In genomic region chr4:87949961-87950360, GRCh38 we compare ENCODE assay signal across 10 cellular contexts. TPM values are rescaled to one million over a fixed set of nuclear protein-coding genes. Genes with fewer than 3 reads are reported as not detected.
A peak's percentile ranks its signal among the peaks of the same experiment; 100 is the strongest.
DNase-seq lines count a peak whose midpoint lies in the region; ATAC-seq and TF ChIP-seq lines count a peak whose summit lies in the region.
"Had no signal": no experiment of that assay in that cellular context is flagged by ENCODE, and none has a peak within 500 bp of the region (broad histone marks: within the 10 kb centered on the region; RNA-seq: fewer than 3 reads in every experiment).

No MANE protein-coding gene starts in this region.

- H3K14ac ChIP-seq in mesenchymal stem cell (ENCODE audit: low read length in 2 of 2) = no peak overlapping the region

- H3K4me1 ChIP-seq in colonic mucosa (no peaks in the 10 kb centered on the region), mesenchymal stem cell (ENCODE audit: control insufficient read depth, insufficient read depth, low read depth, low read length) (peaks cover 7% of the 10 kb centered on the region)
- H3K4me1 ChIP-seq: Peyer's patch had no signal

- no peak overlapping the region for H3K18ac ChIP-seq in mesenchymal stem cell (ENCODE audit: low read depth in 1 of 2, low read length in 2 of 2)

- no peak overlapping the region for H2AFZ ChIP-seq in mesenchymal stem cell (ENCODE audit: low read depth, low read length)

- H3K4me3 ChIP-seq in colonic mucosa (no peak overlapping the region), mesenchymal stem cell (ENCODE audit: insufficient read depth in 1 of 2, low read depth in 1 of 2, low read length in 2 of 2) (no peak overlapping the region)
- H3K4me3 ChIP-seq: Peyer's patch had no signal

- DNase-seq in GM04504 (ENCODE audit: low read depth) = peak; percentile 6
- peak; percentile 85 for DNase-seq in M059J (ENCODE audit: low read depth)
- DNase-seq in colonic mucosa = peak; percentile 35
- peak; percentile 28 for DNase-seq in mesenchymal stem cell
- DNase-seq in NCI-H82 (lab: John Stamatoyannopoulos, UW) = no peak
- DNase-seq in putamen (ENCODE audit: low spot score) = no peak
- no peak for DNase-seq in cortex of kidney (lab: John Stamatoyannopoulos, UW)
- DNase-seq: Peyer's patch had no signal

- H3K9me3 ChIP-seq in colonic mucosa = no peaks in the 10 kb centered on the region
- no peaks in the 10 kb centered on the region for H3K9me3 ChIP-seq in mesenchymal stem cell (ENCODE audit: control insufficient read depth, low read length)
- H3K9me3 ChIP-seq: Peyer's patch had no signal

- intact Hi-C loops in colonic mucosa (cut with DNase I) = no loop called here

- no peak for TF ChIP-seq CTCF in colonic mucosa (IDR thresholded peaks at IDR 0.05)

- no peak overlapping the region for H2BK15ac ChIP-seq in mesenchymal stem cell (ENCODE audit: low read depth, poor library complexity, severe bottlenecking)

- H2BK120ac ChIP-seq in mesenchymal stem cell (ENCODE audit: low read depth, low read length) = no peak overlapping the region

- H2BK12ac ChIP-seq in mesenchymal stem cell (ENCODE audit: low read length in 2 of 2) = no peak overlapping the region

- H3K36me3 ChIP-seq in colonic mucosa = no peaks in the 10 kb centered on the region
- H3K36me3 ChIP-seq in mesenchymal stem cell (ENCODE audit: control insufficient read depth in 1 of 2, insufficient read depth in 2 of 2, low read depth in 1 of 2, low read length in 2 of 2) = no peaks in the 10 kb centered on the region
- H3K36me3 ChIP-seq: Peyer's patch had no signal

- H3K23ac ChIP-seq in mesenchymal stem cell (ENCODE audit: low read length in 2 of 2) = no peak overlapping the region

- H4K91ac ChIP-seq in mesenchymal stem cell (ENCODE audit: low read length) = no peak overlapping the region

- H3K27me3 ChIP-seq in colonic mucosa (no peaks in the 10 kb centered on the region), mesenchymal stem cell (ENCODE audit: control insufficient read depth in 1 of 2, insufficient read depth in 1 of 2, low read length in 2 of 2) (no peaks in the 10 kb centered on the region)
- H3K27me3 ChIP-seq: Peyer's patch had no signal

- H3K79me1 ChIP-seq in mesenchymal stem cell (replicated peaks; ENCODE audit: low read length, poor library complexity, severe bottlenecking) = no peaks in the 10 kb centered on the region

- no peak overlapping the region for H3K4me2 ChIP-seq in mesenchymal stem cell (ENCODE audit: low read length, poor library complexity, severe bottlenecking)

- no peak overlapping the region for H3K9ac ChIP-seq in colonic mucosa (ENCODE audit: low read depth in 2 of 2, low read length in 2 of 2)
- H3K9ac ChIP-seq in mesenchymal stem cell (ENCODE audit: low read length) = no peak overlapping the region

- no peak overlapping the region for H2BK5ac ChIP-seq in mesenchymal stem cell (ENCODE audit: low read depth, low read length, poor library complexity, severe bottlenecking)

- no peak overlapping the region for H4K8ac ChIP-seq in mesenchymal stem cell (ENCODE audit: low read length)

- no peak overlapping the region for H3K4ac ChIP-seq in mesenchymal stem cell (ENCODE audit: low read depth in 1 of 2, low read length in 2 of 2)

- no CpG with 5 or more reads among the region's 1 CpG for WGBS in mesenchymal stem cell

- ATAC-seq in GM19467 (IDR thresholded peaks at IDR 0.05; ENCODE audit: unreplicated experiment) = no peak
- ATAC-seq: activated CD4-positive, CD25-positive, alpha-beta regulatory T cell treated with anti-CD3 and anti-CD28 coated beads, Interleukin-2, amount 50 U/mL, for 24 hours had no signal

- H2AK5ac ChIP-seq in mesenchymal stem cell (ENCODE audit: low read length, severe bottlenecking) = no peak overlapping the region

- H3K27ac ChIP-seq in colonic mucosa = no peak overlapping the region
- H3K27ac ChIP-seq in mesenchymal stem cell (ENCODE audit: low read length, poor library complexity, severe bottlenecking) = peak overlapping the region; percentile 58
- H3K27ac ChIP-seq: Peyer's patch had no signal

RNA-seq across cellular contexts. Expression of gene SPP1, which starts 25.6 kb away (rescaled TPM):
- 6.1 and 6.4 TPM in 2 replicates for total RNA-seq in M059J (2014; rRNA removed; shearing (Covaris generic))
- 10 to 100 TPM in 1 of 2 donors, 1 to 10 TPM in 1; 3.9 to 11.6 TPM for total RNA-seq in colonic mucosa
- 14.7 TPM for polyA plus RNA-seq in mesenchymal stem cell (2013, experiment 1 of 2)
- 14.8 TPM for polyA plus RNA-seq in mesenchymal stem cell (2013, experiment 2 of 2)

RNA-seq across cellular contexts. Expression of gene PKD2, which starts 57.5 kb away (rescaled TPM):
- total RNA-seq in M059J (2014; rRNA removed; shearing (Covaris generic)) = 19.5 and 26.4 TPM in 2 replicates
- total RNA-seq in colonic mucosa = 1 to 10 TPM; 5.9 to 9.2 TPM
- polyA plus RNA-seq in mesenchymal stem cell (2013, experiment 1 of 2) = 32.4 TPM
- 32.9 TPM for polyA plus RNA-seq in mesenchymal stem cell (2013, experiment 2 of 2)

Comparison
In these comparisons a context has a peak if more than half of its experiments do, and no peak if none do; other contexts are left out.
1. DNase-seq: peak in GM04504 (single experiment), M059J (single experiment), colonic mucosa (single experiment) and mesenchymal stem cell (single experiment); none in NCI-H82 (single experiment), putamen (single experiment) and cortex of kidney (single experiment).